In the genomic region with DNA sequence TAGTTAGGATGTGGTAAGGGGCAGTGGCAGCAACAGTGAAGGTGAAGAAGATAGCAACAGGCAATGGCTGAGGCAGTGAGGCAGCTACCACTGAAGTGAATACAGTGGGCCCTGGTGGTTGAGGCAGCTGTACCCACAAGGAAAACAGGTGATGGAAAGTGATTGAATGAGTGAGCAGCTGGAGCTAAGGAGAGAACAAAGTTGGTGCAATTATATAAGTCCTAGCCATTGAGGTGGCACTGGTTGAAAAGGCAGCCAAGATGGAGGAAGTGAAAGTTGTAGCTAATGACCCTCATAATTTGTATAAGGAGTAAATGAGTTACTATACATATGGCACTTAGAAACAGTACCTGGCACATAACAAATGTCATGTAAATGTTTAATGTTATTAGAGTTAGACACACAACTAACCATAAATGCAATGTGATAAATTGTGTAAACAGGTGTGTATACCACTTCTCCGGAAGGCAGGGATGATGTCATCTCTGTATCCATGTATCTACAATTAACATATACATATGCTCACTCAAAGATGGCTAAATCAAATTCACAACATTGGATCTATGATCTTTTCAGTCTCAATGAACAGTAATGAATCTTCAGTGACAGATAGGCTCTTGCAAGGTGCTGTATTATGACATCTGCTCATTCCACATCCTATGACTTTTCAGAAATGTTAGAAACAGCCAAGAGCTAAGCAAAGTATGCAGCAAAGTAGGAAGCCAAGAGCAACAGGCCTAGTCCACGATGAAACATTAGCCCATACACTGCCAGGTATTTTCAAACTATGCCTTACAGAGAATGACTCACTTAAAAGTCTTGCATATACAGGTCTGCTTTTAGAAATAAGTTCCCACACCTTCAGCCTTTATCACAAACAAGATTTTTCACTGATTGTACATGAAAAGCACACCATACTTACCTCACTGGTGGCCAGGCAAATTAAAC, we compare ENCODE assay signal across 8 cellular contexts. TPM values are rescaled to one million over a fixed set of nuclear protein-coding genes. Genes with fewer than 3 reads are reported as not detected.
DNase-seq lines count a peak whose midpoint lies in the region; ATAC-seq and TF ChIP-seq lines count a peak whose summit lies in the region.

No MANE protein-coding gene starts in this region.

- intact Hi-C loops in left colon (cut with DNase I, micrococcal nuclease) = no loop called here
- intact Hi-C loops in Right ventricle myocardium inferior (cut with DNase I) = no loop called here

- ATAC-seq in HG03066 (IDR thresholded peaks at IDR 0.05; ENCODE audit: low read depth, unreplicated experiment) = peak; percentile 77
- peak; percentile 92 for ATAC-seq in RWPE2 (ENCODE audit: low read depth)
- peak; percentile 82 for ATAC-seq in left colon
- ATAC-seq in Right ventricle myocardium inferior = no peak

- no peak overlapping the region for H3K4me3 ChIP-seq in RWPE2 (ENCODE audit: severe bottlenecking)

- H3K27me3 ChIP-seq in RWPE2 (ENCODE audit: insufficient read depth, poor library complexity, severe bottlenecking) = no peaks in the 10 kb centered on the region

- H3K4me1 Mint-ChIP-seq in activated naive CD4-positive, alpha-beta T cell treated with anti-CD3 and anti-CD28 coated beads, Interleukin-2, amount 10 ng/mL, durations not matched to agents 7 days and 5 days = peaks cover 80% of the 10 kb centered on the region

- CTCF ChIA-PET in activated naive CD4-positive, alpha-beta T cell treated with anti-CD3 and anti-CD28 coated beads, Interleukin-2, amount 10 ng/mL, durations not matched to agents 7 days and 5 days (lab: Charles Lee) = interaction anchor here (0.7 to 5.3 kb wide), 5 partner anchors 10 to 66 kb away, joined by 3 to 26 read pairs (median 3); no protein-coding TSS in a partner anchor

- H3K27me3 Mint-ChIP-seq in activated naive CD4-positive, alpha-beta T cell treated with anti-CD3 and anti-CD28 coated beads, Interleukin-2, amount 10 ng/mL, durations not matched to agents 7 days and 5 days = no peaks in the 10 kb centered on the region

- peaks cover 67% of the 10 kb centered on the region for H3K36me3 Mint-ChIP-seq in activated naive CD4-positive, alpha-beta T cell treated with anti-CD3 and anti-CD28 coated beads, Interleukin-2, amount 10 ng/mL, durations not matched to agents 7 days and 5 days

- peak overlapping the region; percentile 72 for H3K27ac ChIP-seq in RWPE2 (ENCODE audit: poor library complexity, severe bottlenecking)

- no peaks in the 10 kb centered on the region for H3K9me3 ChIP-seq in RWPE2 (ENCODE audit: severe bottlenecking)

- peaks cover 36% of the 10 kb centered on the region for H3K4me1 ChIP-seq in RWPE2 (ENCODE audit: insufficient read depth, poor library complexity, severe bottlenecking)

- peak overlapping the region; percentile 25 for H3K27ac Mint-ChIP-seq in activated naive CD4-positive, alpha-beta T cell treated with anti-CD3 and anti-CD28 coated beads, Interleukin-2, amount 10 ng/mL, durations not matched to agents 7 days and 5 days

- H3K9me3 Mint-ChIP-seq in activated naive CD4-positive, alpha-beta T cell treated with anti-CD3 and anti-CD28 coated beads, Interleukin-2, amount 10 ng/mL, durations not matched to agents 7 days and 5 days = no peaks in the 10 kb centered on the region

- no peak for DNase-seq in activated naive CD4-positive, alpha-beta T cell treated with anti-CD3 and anti-CD28 coated beads, Interleukin-2, amount 10 ng/mL, durations not matched to agents 7 days and 5 days
- DNase-seq in activated naive CD4-positive, alpha-beta T cell (lab: John Stamatoyannopoulos, UW) = no peak
- DNase-seq in RWPE2 (ENCODE audit: low spot score) (no peak), left colon (no peak), Right ventricle myocardium inferior (ENCODE audit: missing footprints) (no peak), NCI-H446 treated with DMSO at 0.1 percent for 48 hours (lab: John Stamatoyannopoulos, UW) (no peak), NCI-H187 treated with DMSO at 0.1 percent for 48 hours (lab: John Stamatoyannopoulos, UW) (no peak)

- peaks cover 25% of the 10 kb centered on the region for H3K36me3 ChIP-seq in RWPE2 (ENCODE audit: low read depth)

- TF ChIP-seq CTCF in RWPE2 (IDR thresholded peaks at IDR 0.05; ENCODE audit: poor library complexity, severe bottlenecking) = no peak

- no peak overlapping the region for H3K4me3 Mint-ChIP-seq in activated naive CD4-positive, alpha-beta T cell treated with anti-CD3 and anti-CD28 coated beads, Interleukin-2, amount 10 ng/mL, durations not matched to agents 7 days and 5 days

RNA-seq across cellular contexts. Expression of a gene that starts 10.7 kb away (rescaled TPM):
- total RNA-seq in left colon (100 to 1,000 TPM in 1 of 2 donors, 10 to 100 TPM in 1; 77.5 to 115 TPM), Right ventricle myocardium inferior (43.6 TPM)
